1 cellular context compared by ENCODE assay signal in the genomic region with DNA sequence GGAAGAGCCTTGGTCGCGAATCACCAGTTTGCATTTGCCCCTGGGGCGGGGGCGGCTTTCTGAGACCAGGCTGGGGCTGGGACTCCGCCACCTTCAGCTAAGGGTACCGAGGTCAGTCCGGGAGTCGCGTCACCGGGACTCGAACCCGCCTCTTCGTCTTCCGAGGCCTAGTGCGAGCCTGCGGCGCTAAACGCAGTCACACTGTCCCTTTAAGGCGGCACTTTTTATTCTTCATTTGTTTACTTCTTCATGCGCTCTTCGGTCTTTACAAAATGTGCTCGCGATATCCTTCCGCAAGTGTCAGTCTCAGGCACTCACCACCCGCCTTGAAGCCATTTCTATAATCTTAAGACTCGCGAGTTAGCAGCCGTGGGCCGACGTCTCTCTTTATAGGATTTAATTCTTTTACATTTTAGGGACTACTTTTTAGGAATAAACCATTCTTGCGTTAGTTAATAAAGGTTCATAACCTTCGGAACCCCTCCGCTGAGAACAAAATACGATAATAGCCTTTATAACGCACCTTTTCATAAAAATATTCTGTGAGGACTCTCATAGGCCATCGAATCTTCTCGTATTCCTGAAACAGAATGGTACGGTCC.
TF ChIP-seq lines count a peak whose summit lies in the region.

No MANE protein-coding gene starts in this region.

TF ChIP-seq in HepG2, 621 proteins besides CTCF, POLR2A, EP300 and RAD21 (continued from another document):
- TF ChIP-seq PRPF4 (IDR thresholded peaks at IDR 0.05; ENCODE audit: low read depth, low read length, poor library complexity, severe bottlenecking) (peak; percentile 77), ATM (IDR thresholded peaks at IDR 0.05; ENCODE audit: borderline replicate concordance) (no peak), HCFC1 (IDR thresholded peaks at IDR 0.05; ENCODE audit: low read depth, low read length) (peak; percentile 35; the same call in 1 of the 2 replicates), ASH2L (IDR thresholded peaks at IDR 0.05; ENCODE audit: insufficient read length, low read depth, low read length) (peak; percentile 99), YEATS2 (CRISPR knock-in tag; IDR thresholded peaks at IDR 0.05; ENCODE audit: borderline replicate concordance) (0 out of 2 replicates have a peak, but pooled peaks have one; percentile 64), ZNF230 (CRISPR knock-in tag; IDR thresholded peaks at IDR 0.05) (no peak), HIVEP1 (CRISPR knock-in tag; IDR thresholded peaks at IDR 0.05) (no peak), RARA (CRISPR knock-in tag; IDR thresholded peaks at IDR 0.05) (no peak)
- TF ChIP-seq, protein P1, sequence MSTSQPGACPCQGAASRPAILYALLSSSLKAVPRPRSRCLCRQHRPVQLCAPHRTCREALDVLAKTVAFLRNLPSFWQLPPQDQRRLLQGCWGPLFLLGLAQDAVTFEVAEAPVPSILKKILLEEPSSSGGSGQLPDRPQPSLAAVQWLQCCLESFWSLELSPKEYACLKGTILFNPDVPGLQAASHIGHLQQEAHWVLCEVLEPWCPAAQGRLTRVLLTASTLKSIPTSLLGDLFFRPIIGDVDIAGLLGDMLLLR (CRISPR knock-in tag; IDR thresholded peaks at IDR 0.05), result no peak
- TF ChIP-seq, protein P2, sequence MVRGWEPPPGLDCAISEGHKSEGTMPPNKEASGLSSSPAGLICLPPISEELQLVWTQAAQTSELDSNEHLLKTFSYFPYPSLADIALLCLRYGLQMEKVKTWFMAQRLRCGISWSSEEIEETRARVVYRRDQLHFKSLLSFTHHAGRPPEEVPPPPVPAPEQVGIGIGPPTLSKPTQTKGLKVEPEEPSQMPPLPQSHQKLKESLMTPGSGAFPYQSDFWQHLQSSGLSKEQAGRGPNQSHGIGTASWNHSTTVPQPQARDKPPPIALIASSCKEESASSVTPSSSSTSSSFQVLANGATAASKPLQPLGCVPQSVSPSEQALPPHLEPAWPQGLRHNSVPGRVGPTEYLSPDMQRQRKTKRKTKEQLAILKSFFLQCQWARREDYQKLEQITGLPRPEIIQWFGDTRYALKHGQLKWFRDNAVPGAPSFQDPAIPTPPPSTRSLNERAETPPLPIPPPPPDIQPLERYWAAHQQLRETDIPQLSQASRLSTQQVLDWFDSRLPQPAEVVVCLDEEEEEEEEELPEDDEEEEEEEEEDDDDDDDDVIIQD (CRISPR knock-in tag; IDR thresholded peaks at IDR 0.05; ENCODE audit: low read depth), result no peak
TF ChIP-seq in HepG2: peak in this region for 199.
